In the genomic region with DNA sequence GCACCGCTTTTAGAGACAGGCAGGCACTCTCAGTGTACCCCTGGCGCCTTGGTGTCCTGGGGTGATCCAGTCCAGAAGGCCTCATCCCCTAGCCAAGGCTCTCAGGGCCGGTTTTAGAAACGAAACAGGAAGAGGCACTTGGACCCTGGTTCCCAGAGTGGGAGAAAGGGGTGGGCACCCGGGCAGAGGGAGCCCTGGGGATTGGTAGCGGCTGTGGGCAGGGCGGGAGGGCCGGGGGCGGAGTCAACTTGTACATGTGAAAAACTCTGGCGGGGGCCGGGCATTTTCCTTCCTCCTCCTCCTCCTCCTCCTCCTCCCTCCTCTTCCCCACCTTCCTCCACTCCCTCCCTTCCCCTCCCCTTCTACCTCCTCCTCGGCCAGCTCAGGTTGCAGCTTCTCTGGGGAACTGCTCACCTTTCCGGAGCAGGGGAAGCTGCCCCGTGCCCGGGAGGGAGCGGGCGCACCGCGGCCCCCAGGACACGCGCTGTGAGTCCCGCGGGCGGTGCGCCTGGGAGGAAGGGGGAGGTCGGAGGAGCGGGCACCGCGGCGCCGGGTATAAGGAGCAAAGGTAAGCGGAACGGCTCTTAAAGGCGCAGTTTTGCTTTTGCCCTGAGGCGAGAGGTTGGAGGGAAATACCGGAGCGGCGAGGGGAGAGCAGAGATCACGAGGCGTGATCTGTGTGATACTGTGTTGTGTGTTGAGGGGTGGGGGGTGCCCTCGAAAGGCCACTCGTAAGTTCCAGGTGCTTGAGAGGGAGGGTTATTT, we compare ENCODE assay signal across 1 cellular context.
A peak's percentile ranks its signal among the peaks of the same experiment; 100 is the strongest.
TF ChIP-seq lines count a peak whose summit lies in the region.

A gene (plus strand): TSS at position 359 of the 765 bp plus-strand sequence. CDS start 18,499 bp downstream, outside the sequence.

TF ChIP-seq in HEK293, 187 proteins besides CTCF, POLR2A, EP300 and RAD21 (continued from another document):
- TF ChIP-seq, protein P1, sequence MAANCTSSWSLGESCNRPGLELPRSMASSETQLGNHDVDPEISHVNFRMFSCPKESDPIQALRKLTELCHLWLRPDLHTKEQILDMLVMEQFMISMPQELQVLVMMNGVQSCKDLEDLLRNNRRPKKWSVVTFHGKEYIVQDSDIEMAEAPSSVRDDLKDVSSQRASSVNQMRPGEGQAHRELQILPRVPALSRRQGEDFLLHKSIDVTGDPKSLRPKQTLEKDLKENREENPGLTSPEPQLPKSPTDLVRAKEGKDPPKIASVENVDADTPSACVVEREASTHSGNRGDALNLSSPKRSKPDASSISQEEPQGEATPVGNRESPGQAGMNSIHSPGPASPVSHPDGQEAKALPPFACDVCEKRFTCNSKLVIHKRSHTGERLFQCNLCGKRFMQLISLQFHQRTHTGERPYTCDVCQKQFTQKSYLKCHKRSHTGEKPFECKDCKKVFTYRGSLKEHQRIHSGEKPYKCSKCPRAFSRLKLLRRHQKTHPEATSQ (tag by site-specific recombination; IDR thresholded peaks at IDR 0.05): no peak; the same call in 1 of the 2 replicates
- TF ChIP-seq ZNF324 (tag by site-specific recombination; IDR thresholded peaks at IDR 0.05) (peak; percentile 68; the same call in 1 of the 2 replicates), ZNF610 (tag by site-specific recombination; IDR thresholded peaks at IDR 0.05; ENCODE audit: borderline replicate concordance) (no peak; the same call in 1 of the 2 replicates)
